In genomic region chr17:55451203-55451641, GRCh38 we compare ENCODE assay signal across 16 cellular contexts. TPM values are rescaled to one million over a fixed set of nuclear protein-coding genes. Genes with fewer than 3 reads are reported as not detected.
DNase-seq lines count a peak whose midpoint lies in the region; ATAC-seq and TF ChIP-seq lines count a peak whose summit lies in the region.
"Had no signal": no experiment of that assay in that cellular context is flagged by ENCODE, and none has a peak within 500 bp of the region (broad histone marks: within the 10 kb centered on the region; RNA-seq: fewer than 3 reads in every experiment).

No MANE protein-coding gene starts in this region.

- no peak overlapping the region for H2AFZ ChIP-seq in PC-3 (ENCODE audit: low read length)

- no peaks in the 10 kb centered on the region for H3K27me3 Mint-ChIP-seq in Calu3 (ENCODE audit: unreplicated experiment)
- peaks cover 8% of the 10 kb centered on the region for H3K27me3 Mint-ChIP-seq in activated CD4-positive, alpha-beta T cell treated with anti-CD3 and anti-CD28 coated beads for 36 hours
- H3K27me3 Mint-ChIP-seq in progenitor cell of endocrine pancreas = no peaks in the 10 kb centered on the region

- H3K4me3 Mint-ChIP-seq in Calu3 (ENCODE audit: low read depth, unreplicated experiment) (no peak overlapping the region), progenitor cell of endocrine pancreas (ENCODE audit: low read depth) (no peak overlapping the region)
- H3K4me3 Mint-ChIP-seq in activated CD4-positive, alpha-beta T cell treated with anti-CD3 and anti-CD28 coated beads for 36 hours = no peak overlapping the region
- H3K4me3 Mint-ChIP-seq: IgD-negative memory B cell; stimulated activated naive CD8-positive, alpha-beta T cell treated with anti-CD3 and anti-CD28 coated beads, Interleukin-15, amount 100 ng/mL, for 72 hours had no signal

- intact Hi-C loops in Calu3 (cut with micrococcal nuclease; ENCODE audit: unreplicated experiment) (no loop called here), PC-3 (cut with micrococcal nuclease) (loop anchor here (10.0 kb wide), 1 partner anchor 124 kb away; no protein-coding TSS in a partner anchor)
- intact Hi-C loops in activated CD4-positive, alpha-beta T cell treated with anti-CD3 and anti-CD28 coated beads for 36 hours (cut with DNase I, micrococcal nuclease) = no loop called here

- no peak overlapping the region for H3K4me2 ChIP-seq in PC-3 (ENCODE audit: low read length)

- TF ChIP-seq CTCF in Calu3 (IDR thresholded peaks at IDR 0.05; ENCODE audit: unreplicated experiment) (no peak), PC-3 (conservative IDR thresholded peaks at IDR 0.05; ENCODE audit: low read depth, low read length) (no peak), progenitor cell of endocrine pancreas (IDR thresholded peaks at IDR 0.05; ENCODE audit: unreplicated experiment) (no peak)

- H3K36me3 ChIP-seq in PC-3 (ENCODE audit: low read depth, low read length) (no peaks in the 10 kb centered on the region), muscle layer of duodenum (ENCODE audit: control insufficient read depth in 1 of 2, insufficient read depth in 2 of 2, low read length in 2 of 2) (no peaks in the 10 kb centered on the region)
- H3K36me3 ChIP-seq: prostate gland had no signal

- H3K4me3 ChIP-seq in PC-3 (ENCODE audit: low read length) = no peak overlapping the region
- H3K4me3 ChIP-seq in muscle layer of duodenum (ENCODE audit: low read depth in 1 of 2, low read length in 2 of 2) = peak overlapping the region in 1 of 2 donors; percentile 25
- H3K4me3 ChIP-seq: prostate gland had no signal

- H3K36me3 Mint-ChIP-seq in Calu3 (ENCODE audit: insufficient read depth, unreplicated experiment) = peaks cover under 1% of the 10 kb centered on the region
- no peaks in the 10 kb centered on the region for H3K36me3 Mint-ChIP-seq in activated CD4-positive, alpha-beta T cell treated with anti-CD3 and anti-CD28 coated beads for 36 hours (ENCODE audit: low read depth)
- no peaks in the 10 kb centered on the region for H3K36me3 Mint-ChIP-seq in progenitor cell of endocrine pancreas (ENCODE audit: insufficient read depth)
- H3K36me3 Mint-ChIP-seq: IgD-negative memory B cell had no signal

- H3F3A ChIP-seq in PC-3 (ENCODE audit: low read length, unreplicated experiment) = no peaks in the 10 kb centered on the region

- BruUV-seq in Calu3 (replicated peaks; lab: Mats Ljungman, UMichigan) (no TSS peak), PC-3 (replicated peaks; lab: Mats Ljungman, UMichigan) (no TSS peak)

- H3K4me1 Mint-ChIP-seq in Calu3 (ENCODE audit: low read depth, unreplicated experiment) (peaks cover 34% of the 10 kb centered on the region), progenitor cell of endocrine pancreas (ENCODE audit: low read depth) (peaks cover 7% of the 10 kb centered on the region)
- H3K4me1 Mint-ChIP-seq in activated CD4-positive, alpha-beta T cell treated with anti-CD3 and anti-CD28 coated beads for 36 hours = peaks cover 2% of the 10 kb centered on the region
- H3K4me1 Mint-ChIP-seq: IgD-negative memory B cell had no signal

- peak; percentile 43 for TF ChIP-seq POLR2A in erythroblast (IDR thresholded peaks at IDR 0.05; ENCODE audit: low read length)

- POLR2A ChIA-PET in PC-3 (lab: Charles Lee; ENCODE audit: unreplicated experiment) = no interaction called here
- POLR2A ChIA-PET in activated CD4-positive, alpha-beta T cell treated with anti-CD3 and anti-CD28 coated beads for 36 hours (lab: Charles Lee) = no interaction called here

- H3K9me3 Mint-ChIP-seq in Calu3 (ENCODE audit: low read depth, unreplicated experiment) (no peaks in the 10 kb centered on the region), progenitor cell of endocrine pancreas (ENCODE audit: low read depth) (peaks cover 3% of the 10 kb centered on the region)
- H3K9me3 Mint-ChIP-seq in activated CD4-positive, alpha-beta T cell treated with anti-CD3 and anti-CD28 coated beads for 36 hours (ENCODE audit: low read depth) = no peaks in the 10 kb centered on the region
- H3K9me3 Mint-ChIP-seq: IgD-negative memory B cell; stimulated activated naive CD8-positive, alpha-beta T cell treated with anti-CD3 and anti-CD28 coated beads, Interleukin-15, amount 100 ng/mL, for 72 hours had no signal

- peaks cover 54% of the 10 kb centered on the region for H3K4me1 ChIP-seq in PC-3 (ENCODE audit: insufficient read depth, low read length)
- peaks cover 4 to 22% of the 10 kb centered on the region in 2 donors for H3K4me1 ChIP-seq in muscle layer of duodenum (ENCODE audit: control insufficient read depth in 1 of 2, insufficient read depth in 2 of 2, low read length in 2 of 2)
- H3K4me1 ChIP-seq: prostate gland had no signal

- DNase-seq in Calu3 (no peak), PC-3 (peak; percentile 34), erythroblast (lab: John Stamatoyannopoulos, UW) (peak; percentile 68 to 90), progenitor cell of endocrine pancreas (ENCODE audit: low spot score, unreplicated experiment) (no peak)
- DNase-seq in activated CD4-positive, alpha-beta T cell treated with anti-CD3 and anti-CD28 coated beads for 36 hours = no peak
- no peak for DNase-seq in stimulated activated CD4-positive, alpha-beta T cell treated with anti-CD3 and anti-CD28 coated beads, Interleukin-15, amount 100 ng/mL, for 24 hours
- DNase-seq: activated CD4-positive, alpha-beta T cell treated with anti-CD3 and anti-CD28 coated beads, Interleukin-2, amount 50 U/mL, for 4 hours; mammary epithelial cell; NCI-H1694; NCI-H748 treated with DMSO at 0.1 percent for 48 hours; stimulated activated CD4-positive, alpha-beta T cell treated with anti-CD3 and anti-CD28 coated beads, Interleukin-4, amount 100 ng/mL, for 24 hours; stimulated activated naive CD8-positive, alpha-beta T cell treated with anti-CD3 and anti-CD28 coated beads, Interleukin-15, amount 100 ng/mL, for 72 hours had no signal

- no peaks in the 10 kb centered on the region for H3K9me3 ChIP-seq in PC-3 (ENCODE audit: low read length)
- H3K9me3 ChIP-seq in muscle layer of duodenum (ENCODE audit: control insufficient read depth in 1 of 2, low read length in 2 of 2) = no peaks in the 10 kb centered on the region
- H3K9me3 ChIP-seq: prostate gland had no signal

- no peak for ATAC-seq in PC-3
- ATAC-seq in activated CD4-positive, CD25-positive, alpha-beta regulatory T cell treated with anti-CD3 and anti-CD28 coated beads, Interleukin-2, amount 50 U/mL, for 24 hours = no peak
- no peak for ATAC-seq in activated CD4-positive, alpha-beta T cell treated with anti-CD3 and anti-CD28 coated beads for 36 hours
- ATAC-seq: stimulated activated naive CD8-positive, alpha-beta T cell treated with anti-CD3 and anti-CD28 coated beads, Interleukin-15, amount 100 ng/mL, for 72 hours had no signal

- H3K9me2 ChIP-seq in PC-3 (replicated peaks; ENCODE audit: low read length) = no peaks in the 10 kb centered on the region

- H3K79me2 ChIP-seq in PC-3 (ENCODE audit: low read length) = no peaks in the 10 kb centered on the region

- H3K27ac ChIP-seq in PC-3 (ENCODE audit: low read length) = no peak overlapping the region
- peak overlapping the region; percentile 78 for H3K27ac ChIP-seq in muscle layer of duodenum (ENCODE audit: low read length)

- peak overlapping the region; percentile 8 for H3K27ac Mint-ChIP-seq in Calu3 (ENCODE audit: unreplicated experiment)
- no peak overlapping the region for H3K27ac Mint-ChIP-seq in activated CD4-positive, alpha-beta T cell treated with anti-CD3 and anti-CD28 coated beads for 36 hours
- no peak overlapping the region for H3K27ac Mint-ChIP-seq in progenitor cell of endocrine pancreas
- H3K27ac Mint-ChIP-seq: IgD-negative memory B cell had no signal

- no peak overlapping the region for H3K9ac ChIP-seq in PC-3 (ENCODE audit: low read length)

- H3K27me3 ChIP-seq in PC-3 (ENCODE audit: low read length) = no peaks in the 10 kb centered on the region
- no peaks in the 10 kb centered on the region for H3K27me3 ChIP-seq in muscle layer of duodenum (ENCODE audit: low read depth, low read length)

- no peaks in the 10 kb centered on the region for H4K20me1 ChIP-seq in PC-3 (ENCODE audit: low read length)

- CTCF ChIA-PET in Calu3 (lab: Charles Lee) = interaction anchor here (1.0 kb wide), 1 partner anchor 18 kb away, joined by 3 read pairs; no protein-coding TSS in a partner anchor
- CTCF ChIA-PET in PC-3 (lab: Charles Lee) = no interaction called here
- CTCF ChIA-PET in activated CD4-positive, alpha-beta T cell treated with anti-CD3 and anti-CD28 coated beads for 36 hours (lab: Charles Lee) = no interaction called here

RNA-seq across cellular contexts. Expression of gene MMD, which starts 29.6 kb away (rescaled TPM):
- total RNA-seq in Calu3 (2022) (10.2 and 19.2 TPM in 2 replicates), PC-3 (2014; rRNA removed) (10.9 and 24.1 TPM in 2 replicates), progenitor cell of endocrine pancreas (22.1 and 26.1 TPM in 2 replicates)
- 10 to 100 TPM; 17.4 to 19.6 TPM for total RNA-seq in activated CD4-positive, alpha-beta T cell treated with anti-CD3 and anti-CD28 coated beads for 36 hours

Comparison
In these comparisons a context has a peak if more than half of its experiments do, and no peak if none do; other contexts are left out.
1. DNase-seq: peak in PC-3 (single experiment) and erythroblast (2 of 2); none in Calu3 (single experiment), activated CD4-positive, alpha-beta T cell treated with anti-CD3 and anti-CD28 coated beads for 36 hours (single experiment), progenitor cell of endocrine pancreas (single experiment) and stimulated activated CD4-positive, alpha-beta T cell treated with anti-CD3 and anti-CD28 coated beads, Interleukin-15, amount 100 ng/mL, for 24 hours (single experiment).